In the genomic region with DNA sequence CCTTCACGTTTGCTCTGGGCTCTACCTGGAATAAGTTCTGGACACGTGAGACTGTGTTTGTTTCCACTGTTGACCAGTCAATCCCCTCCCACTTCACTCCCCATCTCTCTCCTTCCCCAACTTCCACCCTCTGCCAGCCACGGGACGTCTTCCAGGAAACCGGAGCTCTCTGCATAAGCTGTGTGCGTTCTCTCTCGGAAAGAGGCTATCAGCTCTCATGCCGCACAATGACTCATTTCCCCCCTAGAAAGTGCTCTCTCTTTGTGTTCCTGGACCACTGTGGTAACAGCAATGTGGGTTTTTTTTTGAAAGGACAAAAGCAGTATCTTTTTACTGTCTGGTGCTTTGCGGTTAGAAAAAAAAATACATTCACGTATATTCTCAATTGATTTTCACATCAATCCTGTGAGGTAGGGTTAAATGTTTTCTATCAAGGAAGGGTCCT, we compare ENCODE assay signal across 8 cellular contexts. TPM values are rescaled to one million over a fixed set of nuclear protein-coding genes. Genes with fewer than 3 reads are reported as not detected.
DNase-seq lines count a peak whose midpoint lies in the region; ATAC-seq and TF ChIP-seq lines count a peak whose summit lies in the region.

No MANE protein-coding gene starts in this region.

- H3K27ac Mint-ChIP-seq in activated CD8-positive, alpha-beta T cell treated with anti-CD3 and anti-CD28 coated beads for 36 hours, result peak overlapping the region; percentile 84
- peak overlapping the region; percentile 94 for H3K27ac Mint-ChIP-seq in stimulated activated naive CD8-positive, alpha-beta T cell treated with anti-CD3 and anti-CD28 coated beads, Interleukin-15, Interleukin-2, amounts not matched to agents 100 ng/mL and 50 ng/mL, for 24 hours

- CTCF ChIA-PET in activated CD8-positive, alpha-beta T cell treated with anti-CD3 and anti-CD28 coated beads for 36 hours (lab: Charles Lee), result interaction anchor here (0.6 to 3.8 kb wide), 8 partner anchors 9 to 290 kb away, joined by 3 to 15 read pairs (median 5); no protein-coding TSS in a partner anchor

- no peaks in the 10 kb centered on the region for H3K27me3 ChIP-seq in colonic mucosa

- TF ChIP-seq CTCF in activated CD8-positive, alpha-beta T cell treated with anti-CD3 and anti-CD28 coated beads for 36 hours (IDR thresholded peaks at IDR 0.05), result no peak
- TF ChIP-seq CTCF in colonic mucosa (IDR thresholded peaks at IDR 0.05), result no peak

- POLR2A ChIA-PET in activated CD8-positive, alpha-beta T cell treated with anti-CD3 and anti-CD28 coated beads for 36 hours (lab: Charles Lee), result interaction anchor here (0.8 kb wide), 1 partner anchor 67 kb away, joined by 3 read pairs; no protein-coding TSS in a partner anchor

- no peaks in the 10 kb centered on the region for H3K36me3 Mint-ChIP-seq in activated CD8-positive, alpha-beta T cell treated with anti-CD3 and anti-CD28 coated beads for 36 hours (ENCODE audit: low read depth)
- H3K36me3 Mint-ChIP-seq in stimulated activated naive CD8-positive, alpha-beta T cell treated with anti-CD3 and anti-CD28 coated beads, Interleukin-15, Interleukin-2, amounts not matched to agents 100 ng/mL and 50 ng/mL, for 24 hours (ENCODE audit: low read depth), result no peaks in the 10 kb centered on the region

- peak; percentile 52 to 74 for DNase-seq in AML-193 (lab: John Stamatoyannopoulos, UW)
- peak; percentile 80 for DNase-seq in activated CD8-positive, alpha-beta T cell treated with anti-CD3 and anti-CD28 coated beads for 36 hours
- DNase-seq in hepatic stellate cell (ENCODE audit: low spot score), result peak; percentile 43
- DNase-seq in colonic mucosa, result no peak
- no peak for DNase-seq in NCI-H128 (lab: John Stamatoyannopoulos, UW; ENCODE audit: unreplicated experiment)

- intact Hi-C loops in activated CD8-positive, alpha-beta T cell treated with anti-CD3 and anti-CD28 coated beads for 36 hours (cut with micrococcal nuclease), result loop anchor here (5.0 kb wide), 2 partner anchors 74 to 186 kb away; partner anchors contain the start of genes APLF and FBXO48
- intact Hi-C loops in colonic mucosa (cut with DNase I), result no loop called here

- H3K4me3 Mint-ChIP-seq in activated CD8-positive, alpha-beta T cell treated with anti-CD3 and anti-CD28 coated beads for 36 hours, result peak overlapping the region; percentile 42
- peak overlapping the region; percentile 64 for H3K4me3 Mint-ChIP-seq in stimulated activated naive CD8-positive, alpha-beta T cell treated with anti-CD3 and anti-CD28 coated beads, Interleukin-15, Interleukin-2, amounts not matched to agents 100 ng/mL and 50 ng/mL, for 24 hours

- no peak overlapping the region for H3K9ac ChIP-seq in colonic mucosa (ENCODE audit: low read depth in 2 of 2, low read length in 2 of 2)

- no peak overlapping the region for H3K27ac ChIP-seq in colonic mucosa

- H3K4me1 ChIP-seq in colonic mucosa, result no peaks in the 10 kb centered on the region

- H3K27me3 Mint-ChIP-seq in activated CD8-positive, alpha-beta T cell treated with anti-CD3 and anti-CD28 coated beads for 36 hours, result peaks cover 27% of the 10 kb centered on the region
- peaks cover 32% of the 10 kb centered on the region for H3K27me3 Mint-ChIP-seq in stimulated activated naive CD8-positive, alpha-beta T cell treated with anti-CD3 and anti-CD28 coated beads, Interleukin-15, Interleukin-2, amounts not matched to agents 100 ng/mL and 50 ng/mL, for 24 hours

- no peaks in the 10 kb centered on the region for H3K36me3 ChIP-seq in colonic mucosa

- H3K9me3 Mint-ChIP-seq in activated CD8-positive, alpha-beta T cell treated with anti-CD3 and anti-CD28 coated beads for 36 hours, result no peaks in the 10 kb centered on the region
- H3K9me3 Mint-ChIP-seq in stimulated activated naive CD8-positive, alpha-beta T cell treated with anti-CD3 and anti-CD28 coated beads, Interleukin-15, Interleukin-2, amounts not matched to agents 100 ng/mL and 50 ng/mL, for 24 hours, result no peaks in the 10 kb centered on the region

- peaks cover 47% of the 10 kb centered on the region for H3K4me1 Mint-ChIP-seq in activated CD8-positive, alpha-beta T cell treated with anti-CD3 and anti-CD28 coated beads for 36 hours (ENCODE audit: low read depth)
- peaks cover 59% of the 10 kb centered on the region for H3K4me1 Mint-ChIP-seq in stimulated activated naive CD8-positive, alpha-beta T cell treated with anti-CD3 and anti-CD28 coated beads, Interleukin-15, Interleukin-2, amounts not matched to agents 100 ng/mL and 50 ng/mL, for 24 hours (ENCODE audit: low read depth)

- no peaks in the 10 kb centered on the region for H3K9me3 ChIP-seq in colonic mucosa

- H3K4me3 ChIP-seq in colonic mucosa, result no peak overlapping the region

- ATAC-seq in GM19351 (IDR thresholded peaks at IDR 0.05; ENCODE audit: unreplicated experiment) (peak; percentile 99), HG03565 (IDR thresholded peaks at IDR 0.05; ENCODE audit: unreplicated experiment) (peak; percentile 86)
- peak; percentile 81 for ATAC-seq in activated CD8-positive, alpha-beta T cell treated with anti-CD3 and anti-CD28 coated beads for 36 hours

RNA-seq across cellular contexts. Expression of gene PROKR1, which starts 10.2 kb away (rescaled TPM):
- not detected for total RNA-seq in activated CD8-positive, alpha-beta T cell treated with anti-CD3 and anti-CD28 coated beads for 36 hours
- under 1 TPM; 0.07 to 0.08 TPM for total RNA-seq in colonic mucosa

Comparison
In these comparisons a context has a peak if more than half of its experiments do, and no peak if none do; other contexts are left out.
1. DNase-seq: peak in AML-193 (2 of 2), activated CD8-positive, alpha-beta T cell treated with anti-CD3 and anti-CD28 coated beads for 36 hours (single experiment) and hepatic stellate cell (single experiment); none in colonic mucosa (single experiment) and NCI-H128 (single experiment).
2. Peak in every context shown above with its lines, with median percentiles within 50 percentile points of each other: ATAC-seq.